Comparison of ENCODE assay signal across 1 cellular context in the genomic region with DNA sequence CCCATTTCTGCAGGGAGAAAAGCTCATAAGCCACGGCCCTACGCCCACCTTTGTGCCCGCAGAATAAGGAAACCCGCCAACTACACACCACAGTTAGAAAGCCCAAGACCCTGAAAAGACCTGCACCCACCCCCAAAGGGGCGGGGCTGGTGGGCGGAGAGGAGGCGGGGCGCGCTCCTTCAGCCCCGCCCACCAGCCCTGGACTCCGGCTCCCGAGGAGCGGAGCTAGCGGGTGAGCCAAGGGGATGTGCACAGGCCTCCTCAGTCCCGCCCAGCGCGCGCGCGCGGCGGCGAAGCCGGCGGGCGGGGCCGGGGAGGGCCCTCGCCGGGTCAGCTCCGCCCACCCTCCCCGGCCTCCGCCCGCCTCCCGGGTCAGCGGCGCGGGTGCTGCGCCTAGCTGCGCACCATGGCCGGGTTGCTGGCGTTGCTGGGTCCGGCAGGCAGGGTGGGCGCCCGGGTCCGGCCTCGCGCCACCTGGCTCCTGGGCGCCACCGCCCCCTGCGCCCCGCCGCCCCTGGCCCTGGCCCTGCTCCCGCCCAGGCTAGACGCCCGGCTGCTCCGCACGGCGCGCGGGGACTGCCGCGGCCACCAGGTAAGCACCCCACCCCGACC.
TF ChIP-seq lines count a peak whose summit lies in the region.

A gene with protein sequence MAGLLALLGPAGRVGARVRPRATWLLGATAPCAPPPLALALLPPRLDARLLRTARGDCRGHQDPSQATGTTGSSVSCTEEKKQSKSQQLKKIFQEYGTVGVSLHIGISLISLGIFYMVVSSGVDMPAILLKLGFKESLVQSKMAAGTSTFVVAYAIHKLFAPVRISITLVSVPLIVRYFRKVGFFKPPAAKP (plus strand): TSS at position 375 of the 612 bp plus-strand sequence. CDS start 32 bp downstream, at position 407.

TF ChIP-seq in SK-N-SH, 30 proteins besides CTCF, POLR2A, EP300 and RAD21 (continued from another document):
- TF ChIP-seq, protein P1, sequence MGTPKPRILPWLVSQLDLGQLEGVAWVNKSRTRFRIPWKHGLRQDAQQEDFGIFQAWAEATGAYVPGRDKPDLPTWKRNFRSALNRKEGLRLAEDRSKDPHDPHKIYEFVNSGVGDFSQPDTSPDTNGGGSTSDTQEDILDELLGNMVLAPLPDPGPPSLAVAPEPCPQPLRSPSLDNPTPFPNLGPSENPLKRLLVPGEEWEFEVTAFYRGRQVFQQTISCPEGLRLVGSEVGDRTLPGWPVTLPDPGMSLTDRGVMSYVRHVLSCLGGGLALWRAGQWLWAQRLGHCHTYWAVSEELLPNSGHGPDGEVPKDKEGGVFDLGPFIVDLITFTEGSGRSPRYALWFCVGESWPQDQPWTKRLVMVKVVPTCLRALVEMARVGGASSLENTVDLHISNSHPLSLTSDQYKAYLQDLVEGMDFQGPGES (IDR thresholded peaks at IDR 0.05; ENCODE audit: low read depth, low read length), result no peak
- TF ChIP-seq, protein P2, sequence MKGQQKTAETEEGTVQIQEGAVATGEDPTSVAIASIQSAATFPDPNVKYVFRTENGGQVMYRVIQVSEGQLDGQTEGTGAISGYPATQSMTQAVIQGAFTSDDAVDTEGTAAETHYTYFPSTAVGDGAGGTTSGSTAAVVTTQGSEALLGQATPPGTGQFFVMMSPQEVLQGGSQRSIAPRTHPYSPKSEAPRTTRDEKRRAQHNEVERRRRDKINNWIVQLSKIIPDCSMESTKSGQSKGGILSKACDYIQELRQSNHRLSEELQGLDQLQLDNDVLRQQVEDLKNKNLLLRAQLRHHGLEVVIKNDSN (IDR thresholded peaks at IDR 0.05; ENCODE audit: borderline replicate concordance, low read depth), result no peak
- no peak for TF ChIP-seq FOSL2 (IDR thresholded peaks at IDR 0.05; ENCODE audit: borderline replicate concordance, low read depth)
TF ChIP-seq in SK-N-SH: peak in this region for 3.
